ENCODE assay signal across 11 cellular contexts in the genomic region with DNA sequence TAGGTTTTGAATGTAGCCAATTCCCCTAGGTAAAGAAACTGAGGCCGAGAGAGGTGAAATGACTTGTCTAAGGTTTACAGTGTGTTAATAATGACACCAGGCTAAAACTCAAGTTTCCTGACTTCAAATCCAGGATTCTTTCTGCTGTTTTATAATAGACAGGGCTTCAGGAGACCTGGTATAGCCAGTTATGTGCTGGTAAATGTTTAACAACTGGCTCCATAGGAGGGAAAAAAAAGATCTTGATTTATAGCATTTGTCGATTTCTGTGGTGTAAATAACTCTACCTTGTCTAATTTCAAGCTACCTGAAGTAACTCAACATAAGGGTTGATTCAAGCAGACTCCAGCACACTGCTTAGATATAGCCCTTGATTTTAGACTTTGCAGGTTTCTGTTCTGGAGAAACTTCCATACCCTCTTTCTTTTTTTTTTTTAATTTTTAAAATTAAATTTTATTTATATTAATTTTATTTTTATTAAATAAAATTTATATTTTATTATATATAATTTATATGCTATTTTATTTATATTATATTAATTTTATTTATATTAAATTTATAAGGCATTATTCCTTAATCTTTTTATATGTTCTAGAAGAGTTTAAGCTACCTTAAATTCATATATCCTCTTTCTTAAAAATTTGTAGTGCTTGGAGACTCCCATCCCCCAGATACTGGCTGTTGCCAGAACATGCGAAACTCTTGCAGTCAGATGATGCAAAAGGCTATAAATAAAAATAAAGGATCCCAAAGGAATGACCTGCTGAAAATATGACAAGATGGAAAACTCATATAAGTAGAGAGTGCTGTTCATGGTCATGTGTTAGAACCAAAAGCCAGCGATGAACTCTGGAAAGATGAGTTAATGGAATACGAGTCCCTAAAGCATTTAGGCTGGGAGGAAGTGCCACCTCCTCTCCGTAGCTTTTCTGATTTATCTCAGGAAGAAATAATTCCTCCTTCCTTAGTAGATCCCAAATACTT. TPM values are rescaled to one million over a fixed set of nuclear protein-coding genes. Genes with fewer than 3 reads are reported as not detected.
DNase-seq lines count a peak whose midpoint lies in the region; FAIRE-seq and TF ChIP-seq lines count a peak whose summit lies in the region.
"Had no signal": no experiment of that assay in that cellular context is flagged by ENCODE, and none has a peak within 500 bp of the region (broad histone marks: within the 10 kb centered on the region; RNA-seq: fewer than 3 reads in every experiment).

No MANE protein-coding gene starts in this region.

- no peaks in the 10 kb centered on the region for H4K20me1 ChIP-seq in H9 (ENCODE audit: control insufficient read depth, insufficient read depth, insufficient read length)

- H4K5ac ChIP-seq in H9 (ENCODE audit: insufficient read length, low read depth, low read length) = no peak overlapping the region

- H2AFZ ChIP-seq in H9 (ENCODE audit: low read length) = no peak overlapping the region

- no peak for FAIRE-seq in GM12891 (lab: Jason Lieb, UNC)
- FAIRE-seq: urothelium cell line had no signal

- no peak overlapping the region for H4K8ac ChIP-seq in H9 (replicated peaks; ENCODE audit: insufficient read length, low read depth, low read length)

- H2BK12ac ChIP-seq in H9 (ENCODE audit: insufficient read length, low read depth, low read length) = no peak overlapping the region

- H3K4me1 Mint-ChIP-seq in H9 = peaks cover 23 to 26% of the 10 kb centered on the region in 2 experiments

- no peak overlapping the region for H3K56ac ChIP-seq in H9 (ENCODE audit: insufficient read length, low read depth, low read length)

- H3K23ac ChIP-seq in H9 (ENCODE audit: insufficient read length, low read depth, low read length) = no peak overlapping the region

- H3K4ac ChIP-seq in H9 (ENCODE audit: low read depth, low read length) = no peak overlapping the region

- no peak overlapping the region for H3K4me2 ChIP-seq in H9 (ENCODE audit: insufficient read depth, insufficient read length, low read length)

- H3K9ac ChIP-seq in H9 (ENCODE audit: extremely low read depth, insufficient read length, low read length) = no peak overlapping the region

- no peak overlapping the region for H4K91ac ChIP-seq in H9 (ENCODE audit: insufficient read length, low read depth, low read length)

- TF ChIP-seq CTCF in choroid plexus epithelial cell (conservative IDR thresholded peaks at IDR 0.05; ENCODE audit: low read depth, low read length) (no peak), H9 (conservative IDR thresholded peaks at IDR 0.05) (no peak)

- H3K4me3 Mint-ChIP-seq in H9 = no peak overlapping the region

- no peak overlapping the region for H2AK5ac ChIP-seq in H9 (ENCODE audit: insufficient read length, low read length)

- no peaks in the 10 kb centered on the region for H3K27me3 ChIP-seq in H9 (ENCODE audit: insufficient read depth, low read length)

- no peak overlapping the region for H3T11ph ChIP-seq in H9 (ENCODE audit: low read length)

- no peak overlapping the region for H3K27ac ChIP-seq in H9 (ENCODE audit: insufficient read length, low read depth, low read length)

- no peak overlapping the region for H3K27ac Mint-ChIP-seq in H9

- H2BK5ac ChIP-seq in H9 (ENCODE audit: insufficient read length, low read length) = no peak overlapping the region

- no peaks in the 10 kb centered on the region for H3K4me1 ChIP-seq in H9 (ENCODE audit: insufficient read depth, low read length)

- no peaks in the 10 kb centered on the region for H3K79me2 ChIP-seq in H9 (ENCODE audit: insufficient read depth, low read length)

- no peak overlapping the region for H3K14ac ChIP-seq in H9 (ENCODE audit: insufficient read depth, low read length)

- H2BK15ac ChIP-seq in H9 (ENCODE audit: low read depth, low read length) = no peak overlapping the region

- DNase-seq in GM04504 (ENCODE audit: low read depth) (peak; percentile 54), choroid plexus epithelial cell (ENCODE audit: low read depth) (peak; percentile 76), left kidney (ENCODE audit: low read depth, low spot score) (peak; percentile 59), stromal cell of bone marrow (ENCODE audit: low read depth) (peak; percentile 90), GM12891 (ENCODE audit: insufficient read length, low spot score) (no peak), NOMO-1 (lab: John Stamatoyannopoulos, UW; ENCODE audit: unreplicated experiment in 2 of 2) (no peak), H9 (no peak)
- DNase-seq in effector CD4-positive, alpha-beta T cell = no peak
- DNase-seq: NCI-H1092 treated with DMSO at 0.1 percent for 48 hours, T1000 had no signal

- H3K36me3 Mint-ChIP-seq in H9 (ENCODE audit: insufficient read depth in 1 of 3, low read depth in 3 of 3) = no peaks in the 10 kb centered on the region

- H3K23me2 ChIP-seq in H9 (ENCODE audit: insufficient read length, low read depth, low read length, poor library complexity, severe bottlenecking) = no peaks in the 10 kb centered on the region

- H3K4me3 ChIP-seq in choroid plexus epithelial cell (ENCODE audit: low read depth, low read length) = no peak overlapping the region

- TF ChIP-seq POLR2A in GM12891 (IDR thresholded peaks at IDR 0.05; ENCODE audit: low read depth, low read length) = no peak

- no CpG with 5 or more reads among the region's 6 CpGs for WGBS in H9 (ENCODE audit: extremely low coverage, insufficient read length, low lambda C conversion rate)

- no peak overlapping the region for H2BK20ac ChIP-seq in H9 (ENCODE audit: low read depth, low read length, poor library complexity, severe bottlenecking)

- no peak overlapping the region for H2BK120ac ChIP-seq in H9 (ENCODE audit: low read depth, low read length, poor library complexity, severe bottlenecking)

- peaks cover 1% of the 10 kb centered on the region; the same call in 1 of the 2 replicates for H3K27me3 Mint-ChIP-seq in H9 (ENCODE audit: low read depth)

- H3K9me3 Mint-ChIP-seq in H9 = no peaks in the 10 kb centered on the region

- no peaks in the 10 kb centered on the region for H3K79me1 ChIP-seq in H9 (ENCODE audit: insufficient read depth, low read depth, low read length, poor library complexity, severe bottlenecking)

- H3K18ac ChIP-seq in H9 (ENCODE audit: insufficient read length, low read depth, low read length) = no peak overlapping the region

- no peaks in the 10 kb centered on the region for H3K9me3 ChIP-seq in H9 (ENCODE audit: control insufficient read depth, low read depth, low read length)

TF ChIP-seq in GM12891, 5 proteins besides CTCF, POLR2A, EP300 and RAD21:
- no peak for TF ChIP-seq POLR2AphosphoS5 (IDR thresholded peaks at IDR 0.05; ENCODE audit: low read depth, low read length)
- no peak for TF ChIP-seq PAX5 (IDR thresholded peaks at IDR 0.05; ENCODE audit: insufficient read depth, low read length, severe bottlenecking)
- no peak for TF ChIP-seq POU2F2 (IDR thresholded peaks at IDR 0.05; ENCODE audit: low read depth, low read length)
- no peak for TF ChIP-seq TAF1 (IDR thresholded peaks at IDR 0.05; ENCODE audit: low read depth, low read length)
- no peak for TF ChIP-seq SPI1 (IDR thresholded peaks at IDR 0.05; ENCODE audit: low read depth, low read length)

RNA-seq across cellular contexts. Expression of a gene that starts 35.4 kb away (rescaled TPM):
- 132 TPM for polyA plus RNA-seq in GM12891 (2012; ENCODE audit: low read depth, missing spikeins)
- 238 and 242 TPM in 2 replicates for total RNA-seq in H9 (2021)

RNA-seq across cellular contexts. Expression of a gene that starts 55.9 kb away (rescaled TPM):
- 101 TPM for polyA plus RNA-seq in GM12891 (2012; ENCODE audit: low read depth, missing spikeins)
- 86.0 and 87.6 TPM in 2 replicates for total RNA-seq in H9 (2021)

Comparison
In these comparisons a context has a peak if more than half of its experiments do, and no peak if none do; other contexts are left out.
1. DNase-seq: peak in GM04504 (single experiment), choroid plexus epithelial cell (single experiment), left kidney (single experiment) and stromal cell of bone marrow (single experiment); none in effector CD4-positive, alpha-beta T cell (single experiment), GM12891 (single experiment), NOMO-1 (0 of 2) and H9 (single experiment).